8 cellular contexts compared by ENCODE assay signal in the genomic region with DNA sequence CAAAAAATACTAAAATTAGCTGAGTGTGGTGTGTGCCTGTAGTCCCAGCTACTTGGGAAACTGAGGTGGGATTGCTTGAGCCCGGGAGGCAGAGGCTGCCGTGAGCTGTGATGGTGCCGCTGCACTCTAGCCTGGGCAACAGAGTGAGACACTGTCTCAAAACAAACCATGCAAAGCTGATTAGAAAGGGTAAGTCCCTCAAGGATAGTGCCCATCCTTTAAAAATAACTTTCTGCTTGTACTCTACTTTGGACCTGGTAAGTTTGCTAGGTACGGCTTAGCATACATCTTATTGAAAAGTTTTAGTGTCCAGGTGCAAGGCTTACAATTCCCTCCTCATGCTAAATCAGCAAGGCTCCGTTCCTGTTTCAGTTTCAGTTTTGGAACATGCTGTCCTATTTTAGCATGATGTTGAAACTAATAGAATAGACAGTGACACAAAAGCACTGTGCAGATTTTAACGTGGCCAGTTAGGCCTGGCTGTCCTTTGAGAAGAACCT. TPM values are rescaled to one million over a fixed set of nuclear protein-coding genes. Genes with fewer than 3 reads are reported as not detected.
DNase-seq lines count a peak whose midpoint lies in the region; ATAC-seq and TF ChIP-seq lines count a peak whose summit lies in the region.

No MANE protein-coding gene starts in this region.

- H3K36me3 ChIP-seq in Peyer's patch (no peaks in the 10 kb centered on the region), stomach smooth muscle (ENCODE audit: control insufficient read depth in 2 of 2, insufficient read depth in 2 of 2, low read length in 2 of 2) (peaks cover 0 to 2% of the 10 kb centered on the region in 2 donors), MG63 (peaks cover 64% of the 10 kb centered on the region)

- peak overlapping the region; percentile 52 to 55 for H3K9ac ChIP-seq in stomach smooth muscle (ENCODE audit: low read length in 2 of 2)

- no peak for TF ChIP-seq CTCF in Peyer's patch (IDR thresholded peaks at IDR 0.05)

- no peaks in the 10 kb centered on the region for H3K9me3 ChIP-seq in Peyer's patch
- no peaks in the 10 kb centered on the region for H3K9me3 ChIP-seq in stomach smooth muscle (ENCODE audit: control insufficient read depth in 2 of 2, low read length in 2 of 2)
- no peaks in the 10 kb centered on the region for H3K9me3 ChIP-seq in MG63

- DNase-seq in activated CD4-positive, alpha-beta T cell treated with anti-CD3 and anti-CD28 coated beads for 48 hours = peak; percentile 12
- DNase-seq in activated CD4-positive, alpha-beta T cell treated with anti-CD3 and anti-CD28 coated beads, Interleukin-2, amount 50 U/mL, for 4 hours = no peak
- no peak for DNase-seq in Peyer's patch
- no peak for DNase-seq in left cardiac atrium
- no peak for DNase-seq in HT-29 (ENCODE audit: low spot score)
- no peak for DNase-seq in MG63

- H3K4me1 ChIP-seq in Peyer's patch = peaks cover 0 to 42% (median 6%) of the 10 kb centered on the region in 4 donors
- H3K4me1 ChIP-seq in stomach smooth muscle (ENCODE audit: control insufficient read depth, insufficient read depth, low read length) = peaks cover 19% of the 10 kb centered on the region

- ATAC-seq in HG02840 (IDR thresholded peaks at IDR 0.05; ENCODE audit: low FRiP score, unreplicated experiment) = peak; percentile 78
- peak; percentile 7 to 64 for ATAC-seq in left cardiac atrium

- H3K27me3 ChIP-seq in Peyer's patch = no peaks in the 10 kb centered on the region
- H3K27me3 ChIP-seq in stomach smooth muscle (ENCODE audit: control insufficient read depth in 1 of 2, insufficient read depth in 2 of 2, low read length in 2 of 2) = no peaks in the 10 kb centered on the region
- no peaks in the 10 kb centered on the region for H3K27me3 ChIP-seq in MG63

- H3K27ac ChIP-seq in Peyer's patch = peak overlapping the region; percentile 3 to 63 (median 56)
- H3K27ac ChIP-seq in stomach smooth muscle (ENCODE audit: low read length) = no peak overlapping the region

- intact Hi-C loops in left cardiac atrium (cut with DNase I) = no loop called here

- TF ChIP-seq POLR2A in Peyer's patch (IDR thresholded peaks at IDR 0.05) = no peak

- H3K4me3 ChIP-seq in Peyer's patch (peak overlapping the region; percentile 2 to 32 (median 21)), stomach smooth muscle (ENCODE audit: low read length in 2 of 2) (peak overlapping the region; percentile 40 to 66), MG63 (no peak overlapping the region)

RNA-seq across cellular contexts. Expression of gene FEM1B, which starts 21.4 kb away (rescaled TPM):
- total RNA-seq in Peyer's patch (10 to 100 TPM; 28.1 to 48.2 (median 43.0) TPM), left cardiac atrium (10 to 100 TPM; 41.1 to 69.7 TPM)
- 22.0 and 23.6 TPM in 2 replicates for total RNA-seq in HT-29 (2014; rRNA removed; shearing (Covaris generic))
- total RNA-seq in MG63 (2014; rRNA removed; shearing (Covaris generic); ENCODE audit: low replicate concordance) = 35.2 and 41.3 TPM in 2 replicates
